In the genomic region with DNA sequence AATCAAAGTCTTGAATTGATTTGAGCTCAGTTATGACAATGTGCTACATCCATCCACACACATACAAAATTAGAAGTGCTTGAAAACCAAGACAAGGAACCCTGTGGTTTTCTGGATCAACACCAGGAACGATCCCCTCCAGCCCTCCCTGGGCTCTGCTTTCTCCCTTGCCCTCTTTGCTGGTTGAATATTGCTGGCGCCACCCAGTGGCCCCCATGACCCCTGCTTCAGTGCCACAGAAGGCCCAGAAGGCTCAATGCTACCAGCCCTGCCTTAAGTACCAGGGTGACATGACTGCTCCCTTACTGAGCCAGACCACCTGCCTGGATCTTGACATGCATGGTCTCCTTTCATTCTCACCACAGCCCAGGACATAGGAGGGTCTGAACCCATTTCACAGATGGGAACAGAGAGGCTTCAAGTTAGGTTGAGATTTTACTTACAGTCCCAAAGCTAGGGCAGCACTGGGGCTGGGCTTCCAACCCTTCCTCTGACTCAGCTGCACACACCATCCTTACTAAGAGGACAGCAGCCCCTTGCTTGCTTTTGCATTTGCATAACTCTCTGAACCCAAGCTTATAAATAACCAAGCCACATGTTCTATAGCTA, we compare ENCODE assay signal across 9 cellular contexts. TPM values are rescaled to one million over a fixed set of nuclear protein-coding genes. Genes with fewer than 3 reads are reported as not detected.
DNase-seq lines count a peak whose midpoint lies in the region; ATAC-seq and TF ChIP-seq lines count a peak whose summit lies in the region.
"Had no signal": no experiment of that assay in that cellular context is flagged by ENCODE, and none has a peak within 500 bp of the region (broad histone marks: within the 10 kb centered on the region; RNA-seq: fewer than 3 reads in every experiment).

No MANE protein-coding gene starts in this region.

- H2BK5ac ChIP-seq in IMR-90 (ENCODE audit: low read depth, low read length, poor library complexity, severe bottlenecking) = no peak overlapping the region

- no peak overlapping the region for H3K4me2 ChIP-seq in GM23338
- no peak overlapping the region for H3K4me2 ChIP-seq in IMR-90 (ENCODE audit: low read depth, low read length)

- POLR2A ChIA-PET in IMR-90 (lab: Charles Lee; ENCODE audit: unreplicated experiment) = no interaction called here

- H3K23ac ChIP-seq in IMR-90 (ENCODE audit: low read depth, low read length) = no peak overlapping the region

- DNase-seq in 8988T (peak; percentile 29), GM03348 (ENCODE audit: low spot score) (peak; percentile 65), GM23338 (ENCODE audit: low spot score) (peak; percentile 83), IMR-90 (peak; percentile 31), RWPE2 (ENCODE audit: low spot score) (no peak), brain microvascular endothelial cell (peak; percentile 43), left lung (peak; percentile 54 to 81), thoracic aorta (ENCODE audit: low spot score) (no peak)

- H3K79me2 ChIP-seq in GM23338 (replicated peaks; ENCODE audit: insufficient read depth) = no peaks in the 10 kb centered on the region

- H4K20me1 ChIP-seq in GM23338 (replicated peaks; ENCODE audit: insufficient read depth) = no peaks in the 10 kb centered on the region
- no peaks in the 10 kb centered on the region for H4K20me1 ChIP-seq in IMR-90 (ENCODE audit: insufficient read depth, low read length)

- H2AFZ ChIP-seq in GM23338 = no peak overlapping the region
- peak overlapping the region; percentile 67 for H2AFZ ChIP-seq in IMR-90 (replicated peaks; ENCODE audit: low read length, poor library complexity)

- H3K4me1 Mint-ChIP-seq in GM23338 = peaks cover 11% of the 10 kb centered on the region

- BruUV-seq in IMR-90 (replicated peaks; lab: Mats Ljungman, UMichigan) = no TSS peak

- H3K9ac ChIP-seq in IMR-90 (ENCODE audit: low read depth, low read length) = no peak overlapping the region

- H2BK120ac ChIP-seq in IMR-90 (ENCODE audit: low read depth, low read length) = peak overlapping the region; percentile 73

- peak overlapping the region; percentile 83 for H2AK9ac ChIP-seq in IMR-90 (replicated peaks; ENCODE audit: low read depth, low read length, poor library complexity)

- H3K9me1 ChIP-seq in IMR-90 (ENCODE audit: insufficient read depth, low read length) = peaks cover 3% of the 10 kb centered on the region; the same call in 1 of the 2 replicates

- H2BK15ac ChIP-seq in IMR-90 (ENCODE audit: low read depth, low read length) = peak overlapping the region; percentile 86; the same call in 2 of the 3 replicates

- H3K36me3 ChIP-seq in GM23338 (ENCODE audit: insufficient read depth) = no peaks in the 10 kb centered on the region
- H3K36me3 ChIP-seq in IMR-90 (ENCODE audit: control insufficient read depth, insufficient read depth, low read length) = no peaks in the 10 kb centered on the region
- no peaks in the 10 kb centered on the region for H3K36me3 ChIP-seq in RWPE2 (ENCODE audit: low read depth)
- no peaks in the 10 kb centered on the region for H3K36me3 ChIP-seq in brain microvascular endothelial cell (replicated peaks)
- H3K36me3 ChIP-seq in left lung = no peaks in the 10 kb centered on the region
- no peaks in the 10 kb centered on the region for H3K36me3 ChIP-seq in thoracic aorta
- H3K36me3 ChIP-seq: HAP-1 had no signal

- no peaks in the 10 kb centered on the region for H3K27me3 ChIP-seq in GM23338 (ENCODE audit: insufficient read depth)
- no peaks in the 10 kb centered on the region for H3K27me3 ChIP-seq in IMR-90 (ENCODE audit: control insufficient read depth, insufficient read depth, low read length)
- H3K27me3 ChIP-seq in RWPE2 (ENCODE audit: insufficient read depth, poor library complexity, severe bottlenecking) = no peaks in the 10 kb centered on the region
- no peaks in the 10 kb centered on the region for H3K27me3 ChIP-seq in brain microvascular endothelial cell (replicated peaks)
- H3K27me3 ChIP-seq in left lung = no peaks in the 10 kb centered on the region
- no peaks in the 10 kb centered on the region for H3K27me3 ChIP-seq in thoracic aorta (replicated peaks; ENCODE audit: insufficient read depth)

- H3K4me1 ChIP-seq in GM23338 (ENCODE audit: insufficient read depth) (peaks cover 7% of the 10 kb centered on the region; the same call in 1 of the 2 replicates), IMR-90 (ENCODE audit: control insufficient read depth, insufficient read depth, low read length) (0 out of 2 replicates have a peak, but pooled peaks cover 1% of the 10 kb centered on the region), RWPE2 (ENCODE audit: insufficient read depth, poor library complexity, severe bottlenecking) (no peaks in the 10 kb centered on the region), left lung (peaks cover 0 to 5% of the 10 kb centered on the region in 2 donors), thoracic aorta (ENCODE audit: control insufficient read depth in 1 of 2, low read depth in 2 of 2) (no peaks in the 10 kb centered on the region)
- H3K4me1 ChIP-seq: HAP-1 had no signal

- H2BK20ac ChIP-seq in IMR-90 (ENCODE audit: low read depth, low read length) = peak overlapping the region; percentile 55; the same call in 1 of the 2 replicates

- H3K36me3 Mint-ChIP-seq in GM23338 (ENCODE audit: low read depth) = no peaks in the 10 kb centered on the region

- H3K18ac ChIP-seq in IMR-90 (ENCODE audit: low read depth, low read length) = no peak overlapping the region

- H3K9me3 Mint-ChIP-seq in GM23338 = no peaks in the 10 kb centered on the region

- peak overlapping the region; percentile 70; the same call in 1 of the 2 replicates for H3K14ac ChIP-seq in IMR-90 (replicated peaks; ENCODE audit: low read depth, low read length)

- peak overlapping the region in 1 of 2 experiments; percentile 43; a peak in 2 of 4 replicates for H4K8ac ChIP-seq in IMR-90 (ENCODE audit: low read depth in 2 of 2, low read length in 2 of 2)

- H4K91ac ChIP-seq in IMR-90 (ENCODE audit: insufficient read depth, low read depth, low read length) = no peak overlapping the region

- no peaks in the 10 kb centered on the region for H3K9me2 ChIP-seq in GM23338 (ENCODE audit: insufficient read depth)

- intact Hi-C loops in IMR-90 (cut with micrococcal nuclease) (loop anchor here (2.0 kb wide), 1 partner anchor 75 kb away; no protein-coding TSS in a partner anchor), left lung (cut with DNase I) (no loop called here)

- peak; percentile 59 for TF ChIP-seq RAD21 in IMR-90 (IDR thresholded peaks at IDR 0.05; ENCODE audit: low read length)

- H3K9me3 ChIP-seq in IMR-90 (ENCODE audit: control insufficient read depth, insufficient read depth, low read length) (no peaks in the 10 kb centered on the region), RWPE2 (ENCODE audit: severe bottlenecking) (no peaks in the 10 kb centered on the region), left lung (no peaks in the 10 kb centered on the region), thoracic aorta (no peaks in the 10 kb centered on the region)
- H3K9me3 ChIP-seq: HAP-1 had no signal

- H4K5ac ChIP-seq in IMR-90 (ENCODE audit: low read depth, low read length) = no peak overlapping the region

- no peak for TF ChIP-seq POLR2A in IMR-90 (IDR thresholded peaks at IDR 0.05; ENCODE audit: low read depth, low read length)

- peak overlapping the region; percentile 87 for H3K4ac ChIP-seq in IMR-90 (ENCODE audit: low read depth, low read length)

- TF ChIP-seq CTCF in GM23338 (conservative IDR thresholded peaks at IDR 0.05; ENCODE audit: low read depth in 2 of 2) = peak; percentile 80 to 87
- peak; percentile 51 for TF ChIP-seq CTCF in IMR-90 (conservative IDR thresholded peaks at IDR 0.05; ENCODE audit: low read depth, low read length)
- TF ChIP-seq CTCF in RWPE2 (IDR thresholded peaks at IDR 0.05; ENCODE audit: poor library complexity, severe bottlenecking) = peak; percentile 81
- peak; percentile 71 for TF ChIP-seq CTCF in brain microvascular endothelial cell (IDR thresholded peaks at IDR 0.05; ENCODE audit: low read depth, low read length, missing control alignments)
- peak; percentile 44 to 52 for TF ChIP-seq CTCF in left lung (IDR thresholded peaks at IDR 0.05)
- peak; percentile 30 for TF ChIP-seq CTCF in thoracic aorta (IDR thresholded peaks at IDR 0.05)

- no peaks in the 10 kb centered on the region for H3F3A ChIP-seq in GM23338 (replicated peaks; ENCODE audit: low read depth)

- CTCF ChIA-PET in IMR-90 (lab: Yijun Ruan, JAX) = interaction anchor here (0.6 to 4.6 kb wide), 11 partner anchors 14 to 175 kb away, joined by 3 to 93 read pairs (median 6); no protein-coding TSS in a partner anchor

- WGBS in IMR-90 (ENCODE audit: extremely low coverage in 2 of 2, insufficient read length in 1 of 2), 2 experiments = 8% methylated on average over 2 of the region's 2 CpGs; no CpG with 5 or more reads in 1 of the 2 experiments

- no peaks in the 10 kb centered on the region; a peak in 1 of 4 replicates for H3K79me1 ChIP-seq in IMR-90 (ENCODE audit: low read depth in 1 of 2, low read length in 2 of 2)

- H3K56ac ChIP-seq in IMR-90 (ENCODE audit: extremely low read depth, insufficient read depth, low read length) = no peak overlapping the region

- H3K4me3 ChIP-seq in GM23338 (no peak overlapping the region), IMR-90 (ENCODE audit: insufficient read depth, low read depth, low read length) (no peak overlapping the region), RWPE2 (ENCODE audit: severe bottlenecking) (no peak overlapping the region), brain microvascular endothelial cell (ENCODE audit: low read depth, low read length) (no peak overlapping the region), left lung (no peak overlapping the region), thoracic aorta (no peak overlapping the region)
- H3K4me3 ChIP-seq: HAP-1 had no signal

- dilution Hi-C loops in IMR-90 (cut with HindIII; ENCODE audit: low sequenced_read_pairs, unreplicated experiment) = no loop called here

- no peak overlapping the region for H3K4me3 Mint-ChIP-seq in GM23338

- no peak overlapping the region for H3K27ac Mint-ChIP-seq in GM23338

- peak overlapping the region; percentile 91 for H2AK5ac ChIP-seq in IMR-90 (ENCODE audit: low read depth, low read length)

- H3K27ac ChIP-seq in GM23338 (ENCODE audit: low read depth) = no peak overlapping the region
- no peak overlapping the region for H3K27ac ChIP-seq in IMR-90 (ENCODE audit: insufficient read depth, low read length)
- H3K27ac ChIP-seq in RWPE2 (ENCODE audit: poor library complexity, severe bottlenecking) = no peak overlapping the region
- H3K27ac ChIP-seq in brain microvascular endothelial cell = no peak overlapping the region
- H3K27ac ChIP-seq in left lung = no peak overlapping the region
- no peak overlapping the region for H3K27ac ChIP-seq in thoracic aorta

- in situ Hi-C loops in IMR-90 (cut with MboI; ENCODE audit: low sequenced_read_pairs) (loop anchor here (5.0 to 25.0 kb wide), 3 partner anchors 121 to 741 kb away; no protein-coding TSS in a partner anchor), brain microvascular endothelial cell (cut with HindIII; ENCODE audit: low pct_ligation_motif_present, low sequenced_read_pairs) (no loop called here)

- ATAC-seq in GM23338 = peak; percentile 97
- peak; percentile 64 for ATAC-seq in IMR-90 (ENCODE audit: low read depth)
- ATAC-seq in RWPE2 (ENCODE audit: low read depth) = peak; percentile 88
- ATAC-seq in left lung = peak; percentile 92
- ATAC-seq in thoracic aorta (ENCODE audit: insufficient number of reproducible peaks, low FRiP score, low read depth) = no peak

- H3K27me3 Mint-ChIP-seq in GM23338 (ENCODE audit: insufficient read depth, low read depth, poor library complexity) = peaks cover 13% of the 10 kb centered on the region

RNA-seq across cellular contexts. Expression of gene IL12A, which starts 15.0 kb away (rescaled TPM):
- total RNA-seq in GM23338 (2014; rRNA removed; shearing (Covaris generic)) = 0.31 and 0.69 TPM in 2 replicates
- polyA plus RNA-seq in GM23338 (2016; fragmentation: Nextera tagmentation; extraction: Ambion mirVana) = 1.3 and 1.7 TPM in 2 replicates
- 0.90 and 1.1 TPM in 2 replicates for total RNA-seq in IMR-90 (2012; rRNA removed)
- polyA plus RNA-seq in IMR-90 (2012; rRNA removed) = 2.9 and 5.3 TPM in 2 replicates
- 10.0 and 10.9 TPM in 2 replicates for polyA plus RNA-seq in IMR-90 (2012; cell fraction: cytosol; rRNA removed)
- polyA plus RNA-seq in IMR-90 (2012; cell fraction: nucleus; rRNA removed; ENCODE audit: low replicate concordance) = 11.1 and 16.2 TPM in 2 replicates
- under 1 TPM; 0.61 to 0.81 TPM for total RNA-seq in left lung
- not detected for total RNA-seq in thoracic aorta

Comparison
In these comparisons a context has a peak if more than half of its experiments do, and no peak if none do; other contexts are left out.
1. DNase-seq: peak in 8988T (single experiment), GM03348 (single experiment), GM23338 (single experiment), IMR-90 (single experiment), brain microvascular endothelial cell (single experiment) and left lung (2 of 2); none in RWPE2 (single experiment) and thoracic aorta (single experiment).
2. CTCF ChIP-seq: peak in every context shown above with its lines; median percentile 84 in GM23338; 81 in RWPE2; 71 in brain microvascular endothelial cell; 51 in IMR-90; 48 in left lung; 30 in thoracic aorta.